Comparison of ENCODE assay signal across 1 cellular context in genomic region chr19:4792019-4792865, GRCh38.
TF ChIP-seq lines count a peak whose summit lies in the region.

No MANE protein-coding gene starts in this region.

TF ChIP-seq in A549, 52 proteins besides CTCF, POLR2A, EP300 and RAD21:
- TF ChIP-seq KDM5A (IDR thresholded peaks at IDR 0.05) (peak; percentile 81; the same call in 1 of the 2 replicates), MAX (IDR thresholded peaks at IDR 0.05) (peak; percentile 67)
